1 cellular context compared by ENCODE assay signal in genomic region chr13:20106751-20107150, GRCh38.
TF ChIP-seq lines count a peak whose summit lies in the region.

No MANE protein-coding gene starts in this region.

TF ChIP-seq in WTC11, 78 proteins besides CTCF, POLR2A, EP300 and RAD21 (continued from another document):
- TF ChIP-seq FOXJ3 (CRISPR knock-in tag; IDR thresholded peaks at IDR 0.05; ENCODE audit: borderline replicate concordance) (no peak), ZNF532 (CRISPR knock-in tag; IDR thresholded peaks at IDR 0.05; ENCODE audit: borderline replicate concordance) (no peak), PREB (CRISPR knock-in tag; IDR thresholded peaks at IDR 0.05; ENCODE audit: borderline replicate concordance) (no peak), NR1H2 (CRISPR knock-in tag; IDR thresholded peaks at IDR 0.05) (no peak), CDX4 (CRISPR knock-in tag; IDR thresholded peaks at IDR 0.05; ENCODE audit: borderline replicate concordance) (no peak), GTF2I (CRISPR knock-in tag; conservative IDR thresholded peaks at IDR 0.05) (no peak), ZNF396 (CRISPR knock-in tag; IDR thresholded peaks at IDR 0.05; ENCODE audit: borderline replicate concordance) (no peak), JAZF1 (CRISPR knock-in tag; IDR thresholded peaks at IDR 0.05) (no peak)
